Comparison of ENCODE assay signal across 1 cellular context in the genomic region with DNA sequence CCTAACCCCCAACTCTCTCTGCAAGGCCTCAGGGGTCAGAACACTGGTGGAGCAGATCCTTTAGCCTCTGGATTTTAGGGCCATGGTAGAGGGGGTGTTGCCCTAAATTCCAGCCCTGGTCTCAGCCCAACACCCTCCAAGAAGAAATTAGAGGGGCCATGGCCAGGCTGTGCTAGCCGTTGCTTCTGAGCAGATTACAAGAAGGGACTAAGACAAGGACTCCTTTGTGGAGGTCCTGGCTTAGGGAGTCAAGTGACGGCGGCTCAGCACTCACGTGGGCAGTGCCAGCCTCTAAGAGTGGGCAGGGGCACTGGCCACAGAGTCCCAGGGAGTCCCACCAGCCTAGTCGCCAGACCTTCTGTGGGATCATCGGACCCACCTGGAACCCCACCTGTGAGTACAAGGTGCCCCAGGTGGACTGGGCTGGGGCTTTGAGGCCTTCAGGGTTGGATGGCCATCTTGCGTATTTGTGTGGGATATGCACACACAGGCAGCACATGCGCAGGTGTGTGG.
TF ChIP-seq lines count a peak whose summit lies in the region.

Gene BEST1, plus strand, starts transcription at position 317 of the 513 bp plus-strand sequence. CDS start 1,456 bp downstream, outside the sequence.

TF ChIP-seq in K562, 482 proteins besides CTCF, POLR2A, EP300 and RAD21 (continued from another document and continues in another):
- TF ChIP-seq CCNT2 (IDR thresholded peaks at IDR 0.05; ENCODE audit: borderline replicate concordance, extremely low read depth, insufficient read length, low read depth, low read length) (no peak), SP1 (CRISPR knock-in tag; IDR thresholded peaks at IDR 0.05) (peak; percentile 61; the same call in 1 of the 2 replicates), RFX5 (IDR thresholded peaks at IDR 0.05; ENCODE audit: low read depth, low read length) (no peak), ADNP (tag; IDR thresholded peaks at IDR 0.05) (no peak), ATF7 (IDR thresholded peaks at IDR 0.05) (no peak), MCM2 (IDR thresholded peaks at IDR 0.05; ENCODE audit: low read depth) (no peak), FOXA3 (CRISPR knock-in tag; conservative IDR thresholded peaks at IDR 0.05 in 1 of 2, IDR thresholded peaks at IDR 0.05 in 1 of 2) (no peak; a peak in 1 of 4 replicates), GTF2F1 (IDR thresholded peaks at IDR 0.05; ENCODE audit: low read depth, low read length) (no peak), ZNF780A (CRISPR knock-in tag; IDR thresholded peaks at IDR 0.05) (no peak), ZC3H4 (CRISPR knock-in tag; IDR thresholded peaks at IDR 0.05; ENCODE audit: borderline replicate concordance) (peak; percentile 72), CHD4 (IDR thresholded peaks at IDR 0.05; ENCODE audit: insufficient read depth, insufficient replicate concordance, low read depth, low read length, poor library complexity, severe bottlenecking) (no peak), ZBTB40 (IDR thresholded peaks at IDR 0.05) (0 out of 2 replicates have a peak, but pooled peaks have one; percentile 30), ZBTB40 (CRISPR knock-in tag; IDR thresholded peaks at IDR 0.05) (no peak), ZNF699 (CRISPR knock-in tag; IDR thresholded peaks at IDR 0.05; ENCODE audit: insufficient replicate concordance) (peak; percentile 30), KDM4B (IDR thresholded peaks at IDR 0.05; ENCODE audit: borderline replicate concordance in 2 of 2, low read depth in 1 of 2) (no peak), HDGF (IDR thresholded peaks at IDR 0.05) (no peak), HDAC1 (IDR thresholded peaks at IDR 0.05) (no peak), ZNF76 (CRISPR knock-in tag; IDR thresholded peaks at IDR 0.05; ENCODE audit: borderline replicate concordance) (peak; percentile 54; the same call in 1 of the 2 replicates), NCOA1 (IDR thresholded peaks at IDR 0.05; ENCODE audit: low read depth) (no peak), ZNF175 (CRISPR knock-in tag; IDR thresholded peaks at IDR 0.05; ENCODE audit: low read depth) (0 out of 2 replicates have a peak, but pooled peaks have one; percentile 53), ZNF764 (CRISPR knock-in tag; IDR thresholded peaks at IDR 0.05; ENCODE audit: low read depth) (no peak), PTBP1 (IDR thresholded peaks at IDR 0.05; ENCODE audit: low read depth, low read length) (no peak), HCFC1 (IDR thresholded peaks at IDR 0.05; ENCODE audit: low read depth, low read length) (no peak), JUND (IDR thresholded peaks at IDR 0.05; ENCODE audit: borderline replicate concordance, low read depth, low read length) (no peak), JUND (tag; IDR thresholded peaks at IDR 0.05; ENCODE audit: borderline replicate concordance, low read depth, low read length) (no peak), POLR2AphosphoS5 (IDR thresholded peaks at IDR 0.05; ENCODE audit: control insufficient read depth, insufficient read depth, low read depth, low read length) (no peak), GTF2E2 (tag; IDR thresholded peaks at IDR 0.05) (0 out of 2 replicates have a peak, but pooled peaks have one; percentile 59), USF2 (CRISPR knock-in tag; IDR thresholded peaks at IDR 0.05) (no peak), CEBPG (CRISPR knock-in tag; IDR thresholded peaks at IDR 0.05) (no peak), CEBPG (tag; conservative IDR thresholded peaks at IDR 0.05 in 1 of 2, IDR thresholded peaks at IDR 0.05 in 1 of 2) (no peak), PRMT5 (CRISPR knock-in tag; IDR thresholded peaks at IDR 0.05) (no peak), GABPA (tag; conservative IDR thresholded peaks at IDR 0.05; ENCODE audit: low read depth) (peak; percentile 42), SIN3A (IDR thresholded peaks at IDR 0.05; ENCODE audit: borderline replicate concordance in 2 of 2, control insufficient read depth in 1 of 2, low read depth in 2 of 2, low read length in 2 of 2) (no peak), BHLHE40 (IDR thresholded peaks at IDR 0.05; ENCODE audit: low read length) (no peak), HOXB6 (CRISPR knock-in tag; IDR thresholded peaks at IDR 0.05; ENCODE audit: borderline replicate concordance) (no peak; the same call in 1 of the 2 replicates), NEUROD1 (IDR thresholded peaks at IDR 0.05; ENCODE audit: borderline replicate concordance, low read depth, low read length, partially characterized antibody) (no peak), KAT7 (CRISPR knock-in tag; IDR thresholded peaks at IDR 0.05; ENCODE audit: borderline replicate concordance) (no peak), ZBTB1 (CRISPR knock-in tag; IDR thresholded peaks at IDR 0.05; ENCODE audit: borderline replicate concordance, low read depth) (no peak), ZNF347 (CRISPR knock-in tag; IDR thresholded peaks at IDR 0.05; ENCODE audit: low read depth) (no peak), ZNF644 (tag; IDR thresholded peaks at IDR 0.05; ENCODE audit: low read depth) (no peak; the same call in 1 of the 2 replicates), POLR2B (IDR thresholded peaks at IDR 0.05; ENCODE audit: low read depth, partially characterized antibody) (no peak), HDAC3 (IDR thresholded peaks at IDR 0.05; ENCODE audit: borderline replicate concordance, partially characterized antibody) (no peak), U2AF2 (optimal IDR thresholded peaks at IDR 0.05; ENCODE audit: low read depth, low read length) (no peak), CCAR2 (IDR thresholded peaks at IDR 0.05; ENCODE audit: low read depth, low read length) (no peak), U2AF1 (optimal IDR thresholded peaks at IDR 0.05; ENCODE audit: low read depth, low read length) (no peak), NFYB (IDR thresholded peaks at IDR 0.05; ENCODE audit: extremely low read depth, insufficient read length) (no peak), ZBTB8A (IDR thresholded peaks at IDR 0.05; ENCODE audit: partially characterized antibody) (no peak), MED1 (CRISPR knock-in tag; IDR thresholded peaks at IDR 0.05; ENCODE audit: borderline replicate concordance) (no peak), ZNF436 (CRISPR knock-in tag; IDR thresholded peaks at IDR 0.05) (no peak), FOXJ3 (CRISPR knock-in tag; IDR thresholded peaks at IDR 0.05) (no peak), BCOR (IDR thresholded peaks at IDR 0.05) (no peak), ZBTB43 (CRISPR knock-in tag; IDR thresholded peaks at IDR 0.05) (no peak), ZNF41 (CRISPR knock-in tag; conservative IDR thresholded peaks at IDR 0.05) (no peak; the same call in 1 of the 2 replicates), HDAC8 (tag; IDR thresholded peaks at IDR 0.05) (peak; percentile 93), PHF8 (IDR thresholded peaks at IDR 0.05; ENCODE audit: borderline replicate concordance, low read length) (no peak)
- TF ChIP-seq, protein P1, sequence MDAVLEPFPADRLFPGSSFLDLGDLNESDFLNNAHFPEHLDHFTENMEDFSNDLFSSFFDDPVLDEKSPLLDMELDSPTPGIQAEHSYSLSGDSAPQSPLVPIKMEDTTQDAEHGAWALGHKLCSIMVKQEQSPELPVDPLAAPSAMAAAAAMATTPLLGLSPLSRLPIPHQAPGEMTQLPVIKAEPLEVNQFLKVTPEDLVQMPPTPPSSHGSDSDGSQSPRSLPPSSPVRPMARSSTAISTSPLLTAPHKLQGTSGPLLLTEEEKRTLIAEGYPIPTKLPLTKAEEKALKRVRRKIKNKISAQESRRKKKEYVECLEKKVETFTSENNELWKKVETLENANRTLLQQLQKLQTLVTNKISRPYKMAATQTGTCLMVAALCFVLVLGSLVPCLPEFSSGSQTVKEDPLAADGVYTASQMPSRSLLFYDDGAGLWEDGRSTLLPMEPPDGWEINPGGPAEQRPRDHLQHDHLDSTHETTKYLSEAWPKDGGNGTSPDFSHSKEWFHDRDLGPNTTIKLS (IDR thresholded peaks at IDR 0.05; ENCODE audit: borderline replicate concordance, low read depth): no peak
- TF ChIP-seq, protein P2, sequence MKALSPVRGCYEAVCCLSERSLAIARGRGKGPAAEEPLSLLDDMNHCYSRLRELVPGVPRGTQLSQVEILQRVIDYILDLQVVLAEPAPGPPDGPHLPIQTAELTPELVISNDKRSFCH (CRISPR knock-in tag; IDR thresholded peaks at IDR 0.05): no peak
- TF ChIP-seq, protein P2 (tag; IDR thresholded peaks at IDR 0.05): peak; percentile 74
- TF ChIP-seq, protein P3, sequence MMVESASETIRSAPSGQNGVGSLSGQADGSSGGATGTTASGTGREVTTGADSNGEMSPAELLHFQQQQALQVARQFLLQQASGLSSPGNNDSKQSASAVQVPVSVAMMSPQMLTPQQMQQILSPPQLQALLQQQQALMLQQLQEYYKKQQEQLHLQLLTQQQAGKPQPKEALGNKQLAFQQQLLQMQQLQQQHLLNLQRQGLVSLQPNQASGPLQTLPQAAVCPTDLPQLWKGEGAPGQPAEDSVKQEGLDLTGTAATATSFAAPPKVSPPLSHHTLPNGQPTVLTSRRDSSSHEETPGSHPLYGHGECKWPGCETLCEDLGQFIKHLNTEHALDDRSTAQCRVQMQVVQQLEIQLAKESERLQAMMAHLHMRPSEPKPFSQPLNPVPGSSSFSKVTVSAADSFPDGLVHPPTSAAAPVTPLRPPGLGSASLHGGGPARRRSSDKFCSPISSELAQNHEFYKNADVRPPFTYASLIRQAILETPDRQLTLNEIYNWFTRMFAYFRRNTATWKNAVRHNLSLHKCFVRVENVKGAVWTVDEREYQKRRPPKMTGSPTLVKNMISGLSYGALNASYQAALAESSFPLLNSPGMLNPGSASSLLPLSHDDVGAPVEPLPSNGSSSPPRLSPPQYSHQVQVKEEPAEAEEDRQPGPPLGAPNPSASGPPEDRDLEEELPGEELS (CRISPR knock-in tag; IDR thresholded peaks at IDR 0.05; ENCODE audit: borderline replicate concordance): no peak
